9 cellular contexts compared by ENCODE assay signal in the genomic region with DNA sequence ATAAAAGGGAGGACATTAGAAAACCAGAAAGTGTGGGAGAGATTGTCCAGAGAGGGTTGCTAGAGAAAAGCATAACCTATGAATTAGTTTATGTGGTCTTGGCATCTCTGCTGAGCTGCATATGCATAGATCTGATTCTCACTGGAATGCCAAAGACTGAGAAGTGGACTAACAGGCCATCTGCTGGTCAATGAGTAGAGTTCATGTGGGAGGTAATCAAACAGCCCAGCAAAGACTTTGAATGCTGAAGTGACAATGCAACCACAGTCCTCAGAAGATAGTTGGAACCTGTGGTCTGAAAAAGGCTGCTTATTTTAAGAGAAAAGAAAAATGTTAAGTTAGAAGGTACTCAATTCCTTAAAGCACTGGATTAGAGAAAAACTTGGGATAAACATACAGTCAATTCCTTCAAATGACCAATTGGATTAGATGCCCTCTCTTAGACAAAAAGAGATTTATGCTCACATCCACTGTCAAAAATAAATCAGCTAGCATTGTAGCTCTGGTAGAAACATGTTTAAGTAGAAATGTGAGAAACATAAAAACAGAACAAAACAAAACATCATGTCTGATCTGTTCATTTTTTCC.
DNase-seq lines count a peak whose midpoint lies in the region; ATAC-seq and TF ChIP-seq lines count a peak whose summit lies in the region.
"Had no signal": no experiment of that assay in that cellular context is flagged by ENCODE, and none has a peak within 500 bp of the region (broad histone marks: within the 10 kb centered on the region; RNA-seq: fewer than 3 reads in every experiment).

No MANE protein-coding gene starts in this region.

- peaks cover 0 to 4% of the 10 kb centered on the region in 2 donors for H3K9me3 ChIP-seq in CD4-positive, alpha-beta memory T cell (ENCODE audit: control insufficient read depth in 1 of 2, low read length in 2 of 2)
- H3K9me3 ChIP-seq: thoracic aorta had no signal

- H3K4me1 ChIP-seq in CD4-positive, alpha-beta memory T cell (ENCODE audit: insufficient read depth, low read length): no peaks in the 10 kb centered on the region

- H3K27me3 ChIP-seq in CD4-positive, alpha-beta memory T cell (ENCODE audit: insufficient read depth, low read length): no peaks in the 10 kb centered on the region

- DNase-seq in NOMO-1 treated with DMSO at 0.1 percent for 48 hours (lab: John Stamatoyannopoulos, UW; ENCODE audit: unreplicated experiment) (peak; percentile 24), glutamatergic neuron (no peak), NCI-H128 (lab: John Stamatoyannopoulos, UW; ENCODE audit: unreplicated experiment) (no peak)
- DNase-seq in activated T-helper 1 cell treated with anti-CD3 and anti-CD28 coated beads, Interleukin-12 subunit alpha, Interleukin-12 subunit beta, Interleukin-2, Interleukin-4 antibody, amounts not matched to agents 30 ng/mL and 10 ng/mL and 1 ng/mL, durations not matched to agents 14 hours and 24 hours and 36 hours (ENCODE audit: low spot score): no peak
- no peak for DNase-seq in CD4-positive, alpha-beta memory T cell

- H3K9me3 Mint-ChIP-seq in glutamatergic neuron (ENCODE audit: unreplicated experiment): peaks cover 5% of the 10 kb centered on the region
- H3K9me3 Mint-ChIP-seq in activated T-helper 1 cell treated with anti-CD3 and anti-CD28 coated beads, Interleukin-12 subunit alpha, Interleukin-12 subunit beta, Interleukin-2, Interleukin-4 antibody, amounts not matched to agents 30 ng/mL and 10 ng/mL and 1 ng/mL, durations not matched to agents 14 hours and 24 hours and 36 hours: no peaks in the 10 kb centered on the region
- H3K9me3 Mint-ChIP-seq in CD4-positive, alpha-beta memory T cell: peaks cover 0 to 21% (median 13%) of the 10 kb centered on the region in 8 donors

- H3K27ac Mint-ChIP-seq in glutamatergic neuron (ENCODE audit: unreplicated experiment): no peak overlapping the region
- no peak overlapping the region for H3K27ac Mint-ChIP-seq in activated T-helper 1 cell treated with anti-CD3 and anti-CD28 coated beads, Interleukin-12 subunit alpha, Interleukin-12 subunit beta, Interleukin-2, Interleukin-4 antibody, amounts not matched to agents 30 ng/mL and 10 ng/mL and 1 ng/mL, durations not matched to agents 14 hours and 24 hours and 36 hours
- H3K27ac Mint-ChIP-seq in CD4-positive, alpha-beta memory T cell: no peak overlapping the region

- intact Hi-C loops in activated T-helper 1 cell treated with anti-CD3 and anti-CD28 coated beads, Interleukin-12 subunit alpha, Interleukin-12 subunit beta, Interleukin-2, Interleukin-4 antibody, amounts not matched to agents 30 ng/mL and 10 ng/mL and 1 ng/mL, durations not matched to agents 14 hours and 24 hours and 36 hours (cut with micrococcal nuclease): no loop called here
- intact Hi-C loops in CD4-positive, alpha-beta memory T cell (cut with micrococcal nuclease): no loop called here

- peak; percentile 63 for TF ChIP-seq CTCF in glutamatergic neuron (IDR thresholded peaks at IDR 0.05; ENCODE audit: partially characterized antibody, unreplicated experiment)

- H3K4me3 ChIP-seq in CD4-positive, alpha-beta memory T cell (ENCODE audit: low read length in 2 of 2): no peak overlapping the region
- H3K4me3 ChIP-seq: thoracic aorta had no signal

- H3K4me3 Mint-ChIP-seq in glutamatergic neuron (ENCODE audit: unreplicated experiment): no peak overlapping the region
- no peak overlapping the region for H3K4me3 Mint-ChIP-seq in activated T-helper 1 cell treated with anti-CD3 and anti-CD28 coated beads, Interleukin-12 subunit alpha, Interleukin-12 subunit beta, Interleukin-2, Interleukin-4 antibody, amounts not matched to agents 30 ng/mL and 10 ng/mL and 1 ng/mL, durations not matched to agents 14 hours and 24 hours and 36 hours
- H3K4me3 Mint-ChIP-seq in CD4-positive, alpha-beta memory T cell: no peak overlapping the region

- H3K27me3 Mint-ChIP-seq in glutamatergic neuron (ENCODE audit: unreplicated experiment): no peaks in the 10 kb centered on the region
- H3K27me3 Mint-ChIP-seq in activated T-helper 1 cell treated with anti-CD3 and anti-CD28 coated beads, Interleukin-12 subunit alpha, Interleukin-12 subunit beta, Interleukin-2, Interleukin-4 antibody, amounts not matched to agents 30 ng/mL and 10 ng/mL and 1 ng/mL, durations not matched to agents 14 hours and 24 hours and 36 hours (ENCODE audit: insufficient read depth): no peaks in the 10 kb centered on the region
- H3K27me3 Mint-ChIP-seq in CD4-positive, alpha-beta memory T cell: no peaks in the 10 kb centered on the region

- H3K36me3 ChIP-seq in CD4-positive, alpha-beta memory T cell (ENCODE audit: insufficient read depth, low read length): no peaks in the 10 kb centered on the region
- H3K36me3 ChIP-seq: thoracic aorta had no signal

- no peaks in the 10 kb centered on the region for H3K36me3 Mint-ChIP-seq in glutamatergic neuron (ENCODE audit: unreplicated experiment)
- no peaks in the 10 kb centered on the region for H3K36me3 Mint-ChIP-seq in activated T-helper 1 cell treated with anti-CD3 and anti-CD28 coated beads, Interleukin-12 subunit alpha, Interleukin-12 subunit beta, Interleukin-2, Interleukin-4 antibody, amounts not matched to agents 30 ng/mL and 10 ng/mL and 1 ng/mL, durations not matched to agents 14 hours and 24 hours and 36 hours (ENCODE audit: low read depth)
- no peaks in the 10 kb centered on the region for H3K36me3 Mint-ChIP-seq in CD4-positive, alpha-beta memory T cell

- peak; percentile 70 for ATAC-seq in GM18505 (IDR thresholded peaks at IDR 0.05; ENCODE audit: unreplicated experiment)
- ATAC-seq in HG03103 (IDR thresholded peaks at IDR 0.05; ENCODE audit: low read depth, unreplicated experiment): peak; percentile 85
- ATAC-seq in GM18519 (IDR thresholded peaks at IDR 0.05; ENCODE audit: low FRiP score, unreplicated experiment): no peak

- POLR2A ChIA-PET in CD4-positive, alpha-beta memory T cell (lab: Charles Lee; ENCODE audit: partially characterized antibody): no interaction called here

- no peak overlapping the region for H3K27ac ChIP-seq in CD4-positive, alpha-beta memory T cell (ENCODE audit: low read depth, low read length)
- H3K27ac ChIP-seq: thoracic aorta had no signal

- TF ChIP-seq POLR2A in GM18505 (IDR thresholded peaks at IDR 0.05; ENCODE audit: borderline replicate concordance, extremely low read depth, insufficient read depth, insufficient read length): no peak

- CTCF ChIA-PET in CD4-positive, alpha-beta memory T cell (lab: Charles Lee; ENCODE audit: partially characterized antibody): no interaction called here

- peaks cover 7% of the 10 kb centered on the region for H3K4me1 Mint-ChIP-seq in glutamatergic neuron (ENCODE audit: low read depth, unreplicated experiment)
- H3K4me1 Mint-ChIP-seq in activated T-helper 1 cell treated with anti-CD3 and anti-CD28 coated beads, Interleukin-12 subunit alpha, Interleukin-12 subunit beta, Interleukin-2, Interleukin-4 antibody, amounts not matched to agents 30 ng/mL and 10 ng/mL and 1 ng/mL, durations not matched to agents 14 hours and 24 hours and 36 hours (ENCODE audit: low read depth): no peaks in the 10 kb centered on the region
- no peaks in the 10 kb centered on the region for H3K4me1 Mint-ChIP-seq in CD4-positive, alpha-beta memory T cell
